ENCODE assay signal across 28 cellular contexts in the genomic region with DNA sequence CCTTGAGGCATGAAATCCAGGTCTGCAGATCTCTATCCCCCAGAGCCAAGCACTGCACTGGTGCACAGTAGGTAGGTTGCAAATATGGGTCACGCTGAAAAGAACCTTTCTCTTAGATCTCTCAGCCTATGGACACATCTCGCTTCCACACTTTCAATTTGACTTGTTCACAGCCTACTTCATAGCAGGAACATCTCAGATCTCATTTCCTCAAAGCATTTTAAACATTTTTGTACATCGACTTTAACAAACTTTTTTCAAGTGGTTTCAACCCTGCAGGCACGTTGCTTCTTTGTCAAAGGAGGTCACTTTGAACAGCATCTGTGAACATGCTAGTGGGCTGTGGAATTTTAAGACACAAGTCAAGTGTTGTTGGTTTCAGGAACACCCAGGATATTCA.
DNase-seq lines count a peak whose midpoint lies in the region; ATAC-seq, FAIRE-seq and TF ChIP-seq lines count a peak whose summit lies in the region.
"Had no signal": no experiment of that assay in that cellular context is flagged by ENCODE, and none has a peak within 500 bp of the region (broad histone marks: within the 10 kb centered on the region; RNA-seq: fewer than 3 reads in every experiment).

No MANE protein-coding gene starts in this region.

- no peak overlapping the region for H3K9ac ChIP-seq in BLaER1
- no peak overlapping the region for H3K9ac ChIP-seq in endodermal cell (ENCODE audit: extremely low read depth, low read length, poor library complexity, severe bottlenecking)

- H3K4me3 Mint-ChIP-seq in naive thymus-derived CD8-positive, alpha-beta T cell = peak overlapping the region in 7 of 10 donors; percentile 2 to 45 (median 5)
- H3K4me3 Mint-ChIP-seq in endodermal cell = no peak overlapping the region
- H3K4me3 Mint-ChIP-seq: activated T-cell treated with anti-CD3 and anti-CD28 coated beads, Interleukin-2, amount 50 U/mL, for 24 hours; CD8-positive, alpha-beta memory T cell; GM23338; nephron had no signal

- WGBS in endodermal cell (ENCODE audit: insufficient coverage in 1 of 2, insufficient read length in 1 of 2), 2 experiments = 92 to 93% methylated on average over 3 to 4 of the region's 4 CpGs

- TF ChIP-seq CTCF in Panc1 (IDR thresholded peaks at IDR 0.05) (no peak), D721Med (IDR thresholded peaks at IDR 0.05; ENCODE audit: insufficient read depth, missing control alignments) (no peak), endodermal cell (conservative IDR thresholded peaks at IDR 0.05) (no peak)

- no peak for ATAC-seq in Panc1
- peak in 1 of 2 donors; percentile 33 for ATAC-seq in naive thymus-derived CD8-positive, alpha-beta T cell
- ATAC-seq: GM23338, heart left ventricle, HepG2, left cardiac atrium had no signal

- H3K27ac Mint-ChIP-seq in naive thymus-derived CD8-positive, alpha-beta T cell = peak overlapping the region in 5 of 10 donors; percentile 14 to 92 (median 27)
- H3K27ac Mint-ChIP-seq in endodermal cell = no peak overlapping the region
- H3K27ac Mint-ChIP-seq: activated T-cell treated with anti-CD3 and anti-CD28 coated beads, Interleukin-2, amount 50 U/mL, for 24 hours; GM23338; nephron had no signal

- no peaks in the 10 kb centered on the region for H3K27me3 ChIP-seq in BLaER1
- no peaks in the 10 kb centered on the region for H3K27me3 ChIP-seq in Panc1 (ENCODE audit: control insufficient read depth, insufficient read depth, low read length)
- no peaks in the 10 kb centered on the region for H3K27me3 ChIP-seq in endodermal cell (ENCODE audit: control insufficient read depth, insufficient read depth, low read length, poor library complexity, severe bottlenecking)
- H3K27me3 ChIP-seq: heart left ventricle had no signal

- no peaks in the 10 kb centered on the region for H3K27me3 Mint-ChIP-seq in naive thymus-derived CD8-positive, alpha-beta T cell
- peaks cover 7% of the 10 kb centered on the region for H3K27me3 Mint-ChIP-seq in endodermal cell (ENCODE audit: insufficient read depth)
- H3K27me3 Mint-ChIP-seq: CD8-positive, alpha-beta memory T cell had no signal

- intact Hi-C loops in Panc1 (cut with micrococcal nuclease; ENCODE audit: unreplicated experiment) = no loop called here

- H3K4me3 ChIP-seq in BLaER1 (no peak overlapping the region), Panc1 (ENCODE audit: low read depth in 2 of 2, low read length in 2 of 2) (no peak overlapping the region), endodermal cell (ENCODE audit: low read length) (no peak overlapping the region)
- H3K4me3 ChIP-seq: GM23338, heart left ventricle had no signal

- no TSS peak for BruUV-seq in Panc1 (replicated peaks; lab: Mats Ljungman, UMichigan)

- POLR2A ChIA-PET in Panc1 (lab: Charles Lee) = no interaction called here
- POLR2A ChIA-PET in naive thymus-derived CD8-positive, alpha-beta T cell (lab: Charles Lee) = interaction anchor here (0.5 to 0.8 kb wide), 2 partner anchors 80 to 81 kb away, joined by 3 read pairs; partner anchors contain the start of gene HEG1

- H3K27ac ChIP-seq in BLaER1 (no peak overlapping the region), Panc1 (ENCODE audit: low read length) (peak overlapping the region; percentile 0; the same call in 1 of the 2 replicates), endodermal cell (ENCODE audit: low read depth, low read length) (no peak overlapping the region)
- H3K27ac ChIP-seq: HL-60 had no signal

- H3K4me1 ChIP-seq in BLaER1 (peaks cover 66% of the 10 kb centered on the region), Panc1 (ENCODE audit: control insufficient read depth, insufficient read depth, low read length) (no peaks in the 10 kb centered on the region), endodermal cell (ENCODE audit: control insufficient read depth, insufficient read depth, low read length) (peaks cover 3% of the 10 kb centered on the region)

- no peaks in the 10 kb centered on the region for H3K36me3 ChIP-seq in BLaER1
- no peaks in the 10 kb centered on the region for H3K36me3 ChIP-seq in Panc1 (ENCODE audit: control insufficient read depth, insufficient read depth, low read length)
- H3K36me3 ChIP-seq in endodermal cell (ENCODE audit: control insufficient read depth, insufficient read depth, low read length) = no peaks in the 10 kb centered on the region
- H3K36me3 ChIP-seq: heart left ventricle had no signal

- 0 out of 2 replicates have a peak, but pooled peaks cover 18% of the 10 kb centered on the region for H4K20me1 ChIP-seq in BLaER1

- DNase-seq in EH (ENCODE audit: low read depth) (peak; percentile 39), Panc1 (ENCODE audit: low read depth, low spot score) (no peak), D721Med (ENCODE audit: insufficient read length, low spot score) (no peak), NCI-H2029 treated with DMSO at 0.1 percent for 48 hours (lab: John Stamatoyannopoulos, UW) (no peak), endodermal cell (no peak), SK-N-DZ (ENCODE audit: low spot score) (no peak)
- DNase-seq in naive thymus-derived CD8-positive, alpha-beta T cell = no peak
- DNase-seq: activated CD4-positive, CD25-positive, alpha-beta regulatory T cell treated with anti-CD3 and anti-CD28 coated beads, Interleukin-2, amount 50 U/mL, for 72 hours; activated T-cell treated with anti-CD3 and anti-CD28 coated beads, Interleukin-2, amount 50 U/mL, for 24 hours; aorta; caudate nucleus; CD8-positive, alpha-beta memory T cell; dermis blood vessel endothelial cell; heart left ventricle; left cardiac atrium; mesendoderm; NCI-H1417 treated with DMSO at 0.1 percent for 48 hours; NCI-H2107; NCI-H446 treated with DMSO at 0.1 percent for 48 hours; NK-92 treated with Interleukin-12 subunit alpha and Interleukin-12 subunit beta, amount 100 ng/mL, for 24 hours; posterior cingulate gyrus; stimulated activated CD4-positive, alpha-beta T cell treated with anti-CD3 and anti-CD28 coated beads, Interleukin-15, amount 100 ng/mL, for 24 hours; T-helper 9 cell had no signal

- no peak for FAIRE-seq in D721Med (lab: Jason Lieb, UNC)
- FAIRE-seq: HepG2 had no signal

- CTCF ChIA-PET in Panc1 (lab: Charles Lee) = no interaction called here

- no peaks in the 10 kb centered on the region for H3K9me3 Mint-ChIP-seq in naive thymus-derived CD8-positive, alpha-beta T cell
- no peaks in the 10 kb centered on the region for H3K9me3 Mint-ChIP-seq in endodermal cell
- H3K9me3 Mint-ChIP-seq: CD8-positive, alpha-beta memory T cell; GM23338; nephron had no signal

- no peaks in the 10 kb centered on the region for H3K36me3 Mint-ChIP-seq in naive thymus-derived CD8-positive, alpha-beta T cell
- H3K36me3 Mint-ChIP-seq in endodermal cell (ENCODE audit: low read depth) = peaks cover 8% of the 10 kb centered on the region
- H3K36me3 Mint-ChIP-seq: CD8-positive, alpha-beta memory T cell had no signal

- in situ Hi-C loops in Panc1 (cut with HindIII; ENCODE audit: low pct_unique_long_range_greater_than_20kb, low sequenced_read_pairs) = no loop called here

- H3K9me3 ChIP-seq in BLaER1 (no peaks in the 10 kb centered on the region), Panc1 (ENCODE audit: control insufficient read depth, insufficient read depth, low read depth, low read length) (no peaks in the 10 kb centered on the region), endodermal cell (ENCODE audit: control insufficient read depth, low read length) (no peaks in the 10 kb centered on the region)
- H3K9me3 ChIP-seq: heart left ventricle had no signal

- peak overlapping the region; percentile 41 for H3K4me2 ChIP-seq in BLaER1
- H3K4me2 ChIP-seq: GM23338 had no signal

- peaks cover 13 to 44% (median 40%) of the 10 kb centered on the region in 4 donors for H3K4me1 Mint-ChIP-seq in naive thymus-derived CD8-positive, alpha-beta T cell
- peaks cover 29% of the 10 kb centered on the region for H3K4me1 Mint-ChIP-seq in endodermal cell
